Comparison of ENCODE assay signal across 17 cellular contexts in genomic region chr21:43005635-43006034, GRCh38. TPM values are rescaled to one million over a fixed set of nuclear protein-coding genes. Genes with fewer than 3 reads are reported as not detected.
DNase-seq lines count a peak whose midpoint lies in the region; ATAC-seq, FAIRE-seq and TF ChIP-seq lines count a peak whose summit lies in the region.
"Had no signal": no experiment of that assay in that cellular context is flagged by ENCODE, and none has a peak within 500 bp of the region (broad histone marks: within the 10 kb centered on the region; RNA-seq: fewer than 3 reads in every experiment).

No MANE protein-coding gene starts in this region.

- peaks cover 11% of the 10 kb centered on the region for H3K4me1 ChIP-seq in endodermal cell (ENCODE audit: control insufficient read depth, insufficient read depth, low read length)
- H3K4me1 ChIP-seq in suprapubic skin = peaks cover 6% of the 10 kb centered on the region

- no peak overlapping the region for H3K4me3 ChIP-seq in endodermal cell (ENCODE audit: low read length)
- H3K4me3 ChIP-seq in suprapubic skin = no peak overlapping the region

- TF ChIP-seq CTCF in endodermal cell (conservative IDR thresholded peaks at IDR 0.05) = no peak
- no peak for TF ChIP-seq CTCF in progenitor cell of endocrine pancreas (IDR thresholded peaks at IDR 0.05; ENCODE audit: unreplicated experiment)
- no peak for TF ChIP-seq CTCF in suprapubic skin (IDR thresholded peaks at IDR 0.05)

- H3K36me3 ChIP-seq in endodermal cell (ENCODE audit: control insufficient read depth, insufficient read depth, low read length) (peaks cover 23% of the 10 kb centered on the region), suprapubic skin (peaks cover 32% of the 10 kb centered on the region)

- H3K36me3 Mint-ChIP-seq in endodermal cell (ENCODE audit: low read depth) (peaks cover 52% of the 10 kb centered on the region), progenitor cell of endocrine pancreas (ENCODE audit: insufficient read depth) (peaks cover 26% of the 10 kb centered on the region)

- H3K27ac Mint-ChIP-seq in endodermal cell (peak overlapping the region; percentile 78), progenitor cell of endocrine pancreas (peak overlapping the region; percentile 60)

- H3K27me3 Mint-ChIP-seq in endodermal cell (ENCODE audit: insufficient read depth) (no peaks in the 10 kb centered on the region), progenitor cell of endocrine pancreas (no peaks in the 10 kb centered on the region)

- H3K27ac ChIP-seq in endodermal cell (ENCODE audit: low read depth, low read length) (no peak overlapping the region), suprapubic skin (no peak overlapping the region)
- H3K27ac ChIP-seq: HL-60 had no signal

- H3K9ac ChIP-seq in endodermal cell (ENCODE audit: extremely low read depth, low read length, poor library complexity, severe bottlenecking) = no peak overlapping the region

- no peak overlapping the region for H3K4me3 Mint-ChIP-seq in endodermal cell
- H3K4me3 Mint-ChIP-seq in progenitor cell of endocrine pancreas (ENCODE audit: low read depth) = no peak overlapping the region
- H3K4me3 Mint-ChIP-seq: CD14-positive monocyte had no signal

- DNase-seq in NCI-H2029 (lab: John Stamatoyannopoulos, UW) (peak; percentile 83), RPMI8226 (peak; percentile 59), endodermal cell (no peak), progenitor cell of endocrine pancreas (ENCODE audit: low spot score, unreplicated experiment) (no peak), suprapubic skin (ENCODE audit: low spot score in 2 of 2) (no peak), H54 (ENCODE audit: insufficient read length, low spot score) (no peak)
- DNase-seq: ACHN, AML-193, Caco-2, HCEC 1CT, NCI-H187 treated with DMSO at 0.1 percent for 48 hours, NCI-H2171 treated with DMSO at 0.1 percent for 48 hours, NCI-H526 had no signal

- WGBS in endodermal cell (ENCODE audit: insufficient coverage in 1 of 2, insufficient read length in 1 of 2), 2 experiments = 95 to 100% methylated on average over 3 to 8 of the region's 9 CpGs
- 80% methylated on average over 9 of the region's 9 CpGs for WGBS in suprapubic skin

- TF ChIP-seq POLR2A in suprapubic skin (IDR thresholded peaks at IDR 0.05) = no peak
- no peak for TF ChIP-seq POLR2A in H54 (IDR thresholded peaks at IDR 0.05; ENCODE audit: low read depth, low read length)

- H3K4me1 Mint-ChIP-seq in endodermal cell = peaks cover 18% of the 10 kb centered on the region
- peaks cover 14% of the 10 kb centered on the region for H3K4me1 Mint-ChIP-seq in progenitor cell of endocrine pancreas (ENCODE audit: low read depth)
- H3K4me1 Mint-ChIP-seq: CD14-positive monocyte had no signal

- H3K27me3 ChIP-seq in endodermal cell (ENCODE audit: control insufficient read depth, insufficient read depth, low read length, poor library complexity, severe bottlenecking) = no peaks in the 10 kb centered on the region
- no peaks in the 10 kb centered on the region for H3K27me3 ChIP-seq in suprapubic skin

- FAIRE-seq in H54 (lab: Jason Lieb, UNC) = no peak
- FAIRE-seq: HTR-8/SVneo had no signal

- H3K9me3 Mint-ChIP-seq in endodermal cell (peaks cover 18% of the 10 kb centered on the region), progenitor cell of endocrine pancreas (ENCODE audit: low read depth) (no peaks in the 10 kb centered on the region)

- ATAC-seq in HG03025 (IDR thresholded peaks at IDR 0.05; ENCODE audit: low FRiP score, unreplicated experiment) = no peak

- no peak for TF ChIP-seq EP300 in suprapubic skin (IDR thresholded peaks at IDR 0.05)

- H3K9me3 ChIP-seq in endodermal cell (ENCODE audit: control insufficient read depth, low read length) = peaks cover 8% of the 10 kb centered on the region
- no peaks in the 10 kb centered on the region for H3K9me3 ChIP-seq in suprapubic skin
- H3K9me3 ChIP-seq: Caco-2 had no signal

RNA-seq across cellular contexts. Expression of gene PKNOX1, which starts 31.3 kb away (rescaled TPM):
- 10 to 100 TPM; 25.9 to 29.9 TPM for total RNA-seq in endodermal cell
- 18.6 TPM for polyA plus RNA-seq in endodermal cell (2013, experiment 1 of 2)
- polyA plus RNA-seq in endodermal cell (2013, experiment 2 of 2) = 17.6 TPM
- 27.7 and 30.1 TPM in 2 replicates for total RNA-seq in progenitor cell of endocrine pancreas
- 10 to 100 TPM in 3 of 4 donors, 1 to 10 TPM in 1; 8.8 to 17.6 (median 11.6) TPM for total RNA-seq in suprapubic skin

Comparison
In these comparisons a context has a peak if more than half of its experiments do, and no peak if none do; other contexts are left out.
1. DNase-seq: peak in NCI-H2029 (single experiment) and RPMI8226 (single experiment); none in endodermal cell (single experiment), progenitor cell of endocrine pancreas (single experiment), suprapubic skin (0 of 2) and H54 (single experiment).